In genomic region chr5:148875205-148875875, GRCh38 we compare ENCODE assay signal across 26 cellular contexts. TPM values are rescaled to one million over a fixed set of nuclear protein-coding genes. Genes with fewer than 3 reads are reported as not detected.
DNase-seq lines count a peak whose midpoint lies in the region; ATAC-seq and TF ChIP-seq lines count a peak whose summit lies in the region.
"Had no signal": no experiment of that assay in that cellular context is flagged by ENCODE, and none has a peak within 500 bp of the region (broad histone marks: within the 10 kb centered on the region; RNA-seq: fewer than 3 reads in every experiment).

No MANE protein-coding gene starts in this region.

- no peak for TF ChIP-seq EP300 in SK-N-SH (IDR thresholded peaks at IDR 0.05; ENCODE audit: borderline replicate concordance in 1 of 2, low read depth in 1 of 2, low read length in 1 of 2)

- H3K27ac Mint-ChIP-seq in progenitor cell of endocrine pancreas (no peak overlapping the region), endodermal cell (no peak overlapping the region)
- H3K27ac Mint-ChIP-seq: activated naive CD8-positive, alpha-beta T cell treated with anti-CD3 and anti-CD28 coated beads, Interleukin-2, amount 50 U/mL, for 24 hours; GM23338; T-helper 2 cell treated with Interferon-gamma antibody and Interleukin-4, amounts not matched to agents 5 μg/mL and 100 μg/mL, for 36 hours had no signal

- H3K4me2 ChIP-seq in SK-N-SH, result peak overlapping the region; percentile 11; the same call in 1 of the 2 replicates
- H3K4me2 ChIP-seq: A549, GM23338 had no signal

- H3K27me3 ChIP-seq in SK-N-SH (ENCODE audit: insufficient read depth) (no peaks in the 10 kb centered on the region), brain microvascular endothelial cell (replicated peaks) (no peaks in the 10 kb centered on the region), thyroid gland (no peaks in the 10 kb centered on the region), endodermal cell (ENCODE audit: control insufficient read depth, insufficient read depth, low read length, poor library complexity, severe bottlenecking) (no peaks in the 10 kb centered on the region), left lung (no peaks in the 10 kb centered on the region)
- H3K27me3 ChIP-seq: BE2C, tibial nerve had no signal

- H3K9me2 ChIP-seq in SK-N-SH, result no peaks in the 10 kb centered on the region

- no peak for TF ChIP-seq RAD21 in SK-N-SH (IDR thresholded peaks at IDR 0.05; ENCODE audit: low read length)

- no peak overlapping the region for H3K4me3 Mint-ChIP-seq in progenitor cell of endocrine pancreas (ENCODE audit: low read depth)
- H3K4me3 Mint-ChIP-seq in endodermal cell, result no peak overlapping the region
- H3K4me3 Mint-ChIP-seq: activated naive CD8-positive, alpha-beta T cell treated with anti-CD3 and anti-CD28 coated beads, Interleukin-2, amount 50 U/mL, for 24 hours; GM23338; naive thymus-derived CD4-positive, alpha-beta T cell; T-helper 2 cell treated with Interferon-gamma antibody and Interleukin-4, amounts not matched to agents 5 μg/mL and 100 μg/mL, for 36 hours had no signal

- H3K4me1 ChIP-seq in SK-N-SH (ENCODE audit: control insufficient read depth in 1 of 2, insufficient read depth in 2 of 2, low read depth in 1 of 2, low read length in 1 of 2) (no peaks in the 10 kb centered on the region), thyroid gland (peaks cover 0 to 7% of the 10 kb centered on the region in 2 donors), endodermal cell (ENCODE audit: control insufficient read depth, insufficient read depth, low read length) (peaks cover 2% of the 10 kb centered on the region), left lung (peaks cover 0 to 10% of the 10 kb centered on the region in 2 donors)
- H3K4me1 ChIP-seq: A549, BE2C had no signal

- TF ChIP-seq CTCF in SK-N-SH (IDR thresholded peaks at IDR 0.05) (no peak), brain microvascular endothelial cell (IDR thresholded peaks at IDR 0.05; ENCODE audit: low read depth, low read length, missing control alignments) (no peak), thyroid gland (IDR thresholded peaks at IDR 0.05) (no peak), progenitor cell of endocrine pancreas (IDR thresholded peaks at IDR 0.05; ENCODE audit: unreplicated experiment) (no peak), endodermal cell (conservative IDR thresholded peaks at IDR 0.05) (no peak), left lung (IDR thresholded peaks at IDR 0.05) (no peak)

- H3K36me3 Mint-ChIP-seq in progenitor cell of endocrine pancreas (ENCODE audit: insufficient read depth), result no peaks in the 10 kb centered on the region
- H3K36me3 Mint-ChIP-seq in endodermal cell (ENCODE audit: low read depth), result no peaks in the 10 kb centered on the region
- H3K36me3 Mint-ChIP-seq: naive thymus-derived CD4-positive, alpha-beta T cell had no signal

- WGBS in SK-N-SH (ENCODE audit: low lambda C conversion rate), result 62% methylated on average over 4 of the region's 4 CpGs
- 53 to 58% methylated on average over 4 of the region's 4 CpGs for WGBS in thyroid gland, 2 donors
- WGBS in endodermal cell (ENCODE audit: insufficient coverage in 1 of 2, insufficient read length in 1 of 2), 2 experiments, result 93 to 97% methylated on average over 3 to 4 of the region's 4 CpGs

- H3K9ac ChIP-seq in SK-N-SH (no peak overlapping the region), endodermal cell (ENCODE audit: extremely low read depth, low read length, poor library complexity, severe bottlenecking) (no peak overlapping the region)

- no peak overlapping the region for H3K4me3 ChIP-seq in SK-N-SH (ENCODE audit: low read depth in 2 of 2, low read length in 1 of 2)
- H3K4me3 ChIP-seq in brain microvascular endothelial cell (ENCODE audit: low read depth, low read length), result no peak overlapping the region
- H3K4me3 ChIP-seq in thyroid gland (replicated peaks in 1 of 3), result no peak overlapping the region
- no peak overlapping the region for H3K4me3 ChIP-seq in endodermal cell (ENCODE audit: low read length)
- H3K4me3 ChIP-seq in left lung, result no peak overlapping the region
- H3K4me3 ChIP-seq: A549, GM23338, tibial nerve had no signal

- POLR2A ChIA-PET in SK-N-SH (lab: Yijun Ruan, JAX), result no interaction called here

- H3K36me3 ChIP-seq in SK-N-SH (replicated peaks in 1 of 2; ENCODE audit: control insufficient read depth in 1 of 2, insufficient read depth in 2 of 2, low read length in 1 of 2), result no peaks in the 10 kb centered on the region
- no peaks in the 10 kb centered on the region for H3K36me3 ChIP-seq in brain microvascular endothelial cell (replicated peaks)
- no peaks in the 10 kb centered on the region for H3K36me3 ChIP-seq in thyroid gland
- H3K36me3 ChIP-seq in endodermal cell (ENCODE audit: control insufficient read depth, insufficient read depth, low read length), result no peaks in the 10 kb centered on the region
- H3K36me3 ChIP-seq in left lung, result no peaks in the 10 kb centered on the region
- H3K36me3 ChIP-seq: BE2C, tibial nerve had no signal

- H4K20me1 ChIP-seq in SK-N-SH (ENCODE audit: insufficient read depth), result no peaks in the 10 kb centered on the region

- H3F3A ChIP-seq in SK-N-SH (replicated peaks; ENCODE audit: insufficient read depth), result no peaks in the 10 kb centered on the region

- H2AFZ ChIP-seq in SK-N-SH (ENCODE audit: low read depth), result no peak overlapping the region
- H2AFZ ChIP-seq: GM23338 had no signal

- in situ Hi-C loops in brain microvascular endothelial cell (cut with HindIII; ENCODE audit: low pct_ligation_motif_present, low sequenced_read_pairs), result no loop called here

- no peak for TF ChIP-seq POLR2A in thyroid gland (IDR thresholded peaks at IDR 0.05)

- CTCF ChIA-PET in SK-N-SH (lab: Yijun Ruan, JAX), result interaction anchor here (1.6 kb wide), 1 partner anchor 159 kb away, joined by 3 read pairs; no protein-coding TSS in a partner anchor

- ATAC-seq in SK-N-SH treated with all-trans-retinoic acid at 6 μM for 48 hours (no peak), left lung (no peak)
- ATAC-seq: A549; activated naive CD8-positive, alpha-beta T cell treated with anti-CD3 and anti-CD28 coated beads, Interleukin-2, amount 50 U/mL, for 24 hours; GM23338; naive thymus-derived CD4-positive, alpha-beta T cell; stimulated activated naive CD8-positive, alpha-beta T cell treated with anti-CD3 and anti-CD28 coated beads, Interleukin-15, Interleukin-2, amounts not matched to agents 100 U/mL and 50 U/mL, for 24 hours had no signal

- no peak for DNase-seq in SK-N-SH
- peak; percentile 16 for DNase-seq in brain microvascular endothelial cell
- peak; percentile 13 for DNase-seq in glomerular visceral epithelial cell (ENCODE audit: extremely low spot score)
- peak; percentile 55 to 70 for DNase-seq in thyroid gland
- DNase-seq in progenitor cell of endocrine pancreas (ENCODE audit: low spot score, unreplicated experiment), result no peak
- DNase-seq in endodermal cell, result no peak
- DNase-seq in left lung, result no peak
- DNase-seq: activated CD4-positive, alpha-beta T cell treated with anti-CD3 and anti-CD28 coated beads, Interleukin-2, amount 50 U/mL, for 1 hour; activated naive CD8-positive, alpha-beta T cell treated with anti-CD3 and anti-CD28 coated beads, Interleukin-2, amount 50 U/mL, for 24 hours; BE2C; cortex of kidney; DMS79; foreskin melanocyte; naive thymus-derived CD4-positive, alpha-beta T cell; NCI-H1092; NCI-H2081; NCI-H446 treated with DMSO at 0.1 percent for 48 hours; stimulated activated CD4-positive, alpha-beta T cell treated with anti-CD3 and anti-CD28 coated beads, Interleukin-12 subunit alpha, Interleukin-12 subunit beta, amount 100 ng/mL, for 4 hours; stimulated activated CD4-positive, alpha-beta T cell treated with anti-CD3 and anti-CD28 coated beads, Interleukin-4, amount 100 ng/mL, for 4 hours; stimulated activated naive CD8-positive, alpha-beta T cell treated with anti-CD3 and anti-CD28 coated beads, Interleukin-15, Interleukin-2, amounts not matched to agents 100 U/mL and 50 U/mL, for 24 hours had no signal

- no peaks in the 10 kb centered on the region for H3K79me2 ChIP-seq in SK-N-SH (ENCODE audit: insufficient read depth)

- H3K9me3 ChIP-seq in SK-N-SH (no peaks in the 10 kb centered on the region), thyroid gland (no peaks in the 10 kb centered on the region), endodermal cell (ENCODE audit: control insufficient read depth, low read length) (no peaks in the 10 kb centered on the region), left lung (no peaks in the 10 kb centered on the region)
- H3K9me3 ChIP-seq: A549, BE2C, tibial nerve had no signal

- H3K27ac ChIP-seq in SK-N-SH (ENCODE audit: low read depth in 2 of 2, low read length in 1 of 2), result no peak overlapping the region
- no peak overlapping the region for H3K27ac ChIP-seq in brain microvascular endothelial cell
- no peak overlapping the region for H3K27ac ChIP-seq in thyroid gland
- no peak overlapping the region for H3K27ac ChIP-seq in endodermal cell (ENCODE audit: low read depth, low read length)
- H3K27ac ChIP-seq in left lung, result peak overlapping the region in 1 of 2 donors; percentile 42
- H3K27ac ChIP-seq: A549, tibial nerve, VCaP had no signal

- H3K27me3 Mint-ChIP-seq in progenitor cell of endocrine pancreas (peaks cover 5% of the 10 kb centered on the region), endodermal cell (ENCODE audit: insufficient read depth) (no peaks in the 10 kb centered on the region)
- H3K27me3 Mint-ChIP-seq: activated naive CD8-positive, alpha-beta T cell treated with anti-CD3 and anti-CD28 coated beads, Interleukin-2, amount 50 U/mL, for 24 hours had no signal

- H3K4me1 Mint-ChIP-seq in progenitor cell of endocrine pancreas (ENCODE audit: low read depth), result peaks cover 11% of the 10 kb centered on the region
- H3K4me1 Mint-ChIP-seq in endodermal cell, result peaks cover 5% of the 10 kb centered on the region
- H3K4me1 Mint-ChIP-seq: activated naive CD8-positive, alpha-beta T cell treated with anti-CD3 and anti-CD28 coated beads, Interleukin-2, amount 50 U/mL, for 24 hours; naive thymus-derived CD4-positive, alpha-beta T cell had no signal

- intact Hi-C loops in thyroid gland (cut with DNase I), result no loop called here
- intact Hi-C loops in left lung (cut with DNase I), result no loop called here

- no peaks in the 10 kb centered on the region for H3K9me3 Mint-ChIP-seq in progenitor cell of endocrine pancreas (ENCODE audit: low read depth)
- no peaks in the 10 kb centered on the region for H3K9me3 Mint-ChIP-seq in endodermal cell
- H3K9me3 Mint-ChIP-seq: activated naive CD8-positive, alpha-beta T cell treated with anti-CD3 and anti-CD28 coated beads, Interleukin-2, amount 50 U/mL, for 24 hours; GM23338; naive thymus-derived CD4-positive, alpha-beta T cell; T-helper 2 cell treated with Interferon-gamma antibody and Interleukin-4, amounts not matched to agents 5 μg/mL and 100 μg/mL, for 36 hours had no signal

TF ChIP-seq in SK-N-SH, 30 proteins besides CTCF, POLR2A, EP300 and RAD21 (continues in another document):
- TF ChIP-seq SMC3 (IDR thresholded peaks at IDR 0.05; ENCODE audit: low read depth, low read length), result no peak

RNA-seq across cellular contexts. Expression of gene ADRB2, which starts 48.9 kb away (rescaled TPM):
- 1.0 and 1.2 TPM in 2 replicates for polyA plus RNA-seq in SK-N-SH (2012; rRNA removed)
- polyA plus RNA-seq in SK-N-SH (2012; cell fraction: cytosol; rRNA removed), result 0.66 and 0.71 TPM in 2 replicates
- polyA plus RNA-seq in SK-N-SH (2012; cell fraction: nucleus; rRNA removed), result 1.2 and 1.4 TPM in 2 replicates
- total RNA-seq in thyroid gland (1 to 10 TPM; 1.1 to 5.1 (median 4.2) TPM), progenitor cell of endocrine pancreas (0.12 and 0.22 TPM in 2 replicates), endodermal cell (under 1 TPM; 0.20 to 0.42 TPM), left lung (10 to 100 TPM; 12.3 to 14.2 TPM)
- 0.50 TPM for polyA plus RNA-seq in endodermal cell (2013, experiment 1 of 2)
- polyA plus RNA-seq in endodermal cell (2013, experiment 2 of 2), result 0.41 TPM

Comparison
In these comparisons a context has a peak if more than half of its experiments do, and no peak if none do; other contexts are left out.
1. DNase-seq: peak in brain microvascular endothelial cell (single experiment), glomerular visceral epithelial cell (single experiment) and thyroid gland (2 of 2); none in SK-N-SH (single experiment), progenitor cell of endocrine pancreas (single experiment), endodermal cell (single experiment) and left lung (0 of 2).